In the genomic region with DNA sequence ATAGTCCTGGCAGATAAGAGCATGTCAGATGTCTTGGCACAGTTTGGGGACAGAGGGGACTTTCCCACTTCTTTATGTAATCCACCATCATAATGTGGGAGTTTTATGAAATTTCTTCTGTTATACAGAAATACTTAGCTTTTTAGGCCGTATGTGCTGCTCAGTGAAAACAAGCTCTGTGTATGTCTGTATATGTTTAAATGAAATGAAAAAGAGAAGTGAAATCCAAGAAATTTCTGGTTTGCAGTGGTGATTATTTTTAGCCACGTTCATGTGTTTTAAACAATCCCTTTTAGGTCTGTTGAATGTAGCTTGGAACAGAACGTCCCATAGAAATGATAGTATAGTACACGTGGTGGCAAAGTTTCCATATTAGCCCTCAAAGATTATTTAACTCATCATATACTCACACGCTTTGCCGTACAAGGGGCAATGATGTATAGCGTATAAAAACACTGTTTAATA, we compare ENCODE assay signal across 9 cellular contexts. TPM values are rescaled to one million over a fixed set of nuclear protein-coding genes. Genes with fewer than 3 reads are reported as not detected.
DNase-seq lines count a peak whose midpoint lies in the region; ATAC-seq lines count a peak whose summit lies in the region.
"Had no signal": no experiment of that assay in that cellular context is flagged by ENCODE, and none has a peak within 500 bp of the region (broad histone marks: within the 10 kb centered on the region; RNA-seq: fewer than 3 reads in every experiment).

No MANE protein-coding gene starts in this region.

- H3K4me1 Mint-ChIP-seq in activated CD8-positive, alpha-beta memory T cell treated with anti-CD3 and anti-CD28 coated beads, Interleukin-2, amount 10 ng/mL, durations not matched to agents 7 days and 5 days: no peaks in the 10 kb centered on the region

- ATAC-seq in GM18502 (IDR thresholded peaks at IDR 0.05; ENCODE audit: poor library complexity, unreplicated experiment) (peak; percentile 65), GM21528 (IDR thresholded peaks at IDR 0.05; ENCODE audit: low FRiP score, unreplicated experiment) (peak; percentile 71), HG03520 (IDR thresholded peaks at IDR 0.05; ENCODE audit: unreplicated experiment) (peak; percentile 58)
- ATAC-seq in activated CD8-positive, alpha-beta memory T cell treated with anti-CD3 and anti-CD28 coated beads, Interleukin-2, amount 10 ng/mL, durations not matched to agents 7 days and 5 days: no peak

- peaks cover 3% of the 10 kb centered on the region for H3K27me3 Mint-ChIP-seq in activated CD8-positive, alpha-beta memory T cell treated with anti-CD3 and anti-CD28 coated beads, Interleukin-2, amount 10 ng/mL, durations not matched to agents 7 days and 5 days

- H3K4me3 Mint-ChIP-seq in activated CD8-positive, alpha-beta memory T cell treated with anti-CD3 and anti-CD28 coated beads, Interleukin-2, amount 10 ng/mL, durations not matched to agents 7 days and 5 days: no peak overlapping the region

- H3K9me3 Mint-ChIP-seq in activated CD8-positive, alpha-beta memory T cell treated with anti-CD3 and anti-CD28 coated beads, Interleukin-2, amount 10 ng/mL, durations not matched to agents 7 days and 5 days (ENCODE audit: low read depth): no peaks in the 10 kb centered on the region

- no peak overlapping the region for H3K27ac Mint-ChIP-seq in activated CD8-positive, alpha-beta memory T cell treated with anti-CD3 and anti-CD28 coated beads, Interleukin-2, amount 10 ng/mL, durations not matched to agents 7 days and 5 days

- no peaks in the 10 kb centered on the region for H3K36me3 Mint-ChIP-seq in activated CD8-positive, alpha-beta memory T cell treated with anti-CD3 and anti-CD28 coated beads, Interleukin-2, amount 10 ng/mL, durations not matched to agents 7 days and 5 days

- CTCF ChIA-PET in activated CD8-positive, alpha-beta memory T cell treated with anti-CD3 and anti-CD28 coated beads, Interleukin-2, amount 10 ng/mL, durations not matched to agents 7 days and 5 days (lab: Charles Lee): interaction anchor here (1.1 kb wide), 1 partner anchor 12 kb away, joined by 3 read pairs; no protein-coding TSS in a partner anchor

- peak; percentile 65 for DNase-seq in medulla oblongata (ENCODE audit: extremely low spot score)
- DNase-seq in kidney tubule cell (ENCODE audit: low spot score): no peak
- no peak for DNase-seq in ureter (ENCODE audit: low spot score)
- DNase-seq in kidney glomerular epithelial cell (lab: John Stamatoyannopoulos, UW): no peak
- DNase-seq in activated CD8-positive, alpha-beta memory T cell treated with anti-CD3 and anti-CD28 coated beads, Interleukin-2, amount 10 ng/mL, durations not matched to agents 7 days and 5 days: no peak
- DNase-seq: activated CD4-positive, alpha-beta T cell treated with anti-CD3 and anti-CD28 coated beads, Interleukin-2, amount 50 U/mL, for 4 hours had no signal

RNA-seq across cellular contexts. Expression of gene GAB1, which starts 41.0 kb away (rescaled TPM):
- total RNA-seq in ureter: 42.4 TPM
- total RNA-seq in activated CD8-positive, alpha-beta memory T cell treated with anti-CD3 and anti-CD28 coated beads, Interleukin-2, amount 10 ng/mL, durations not matched to agents 7 days and 5 days: under 1 TPM; 0.55 to 0.91 TPM

Comparison
In these comparisons a context has a peak if more than half of its experiments do, and no peak if none do; other contexts are left out.
1. RNA of gene GAB1, which starts 41.0 kb away (total RNA-seq): 42.4 TPM in ureter (single experiment); 0.55 to 0.91 TPM in activated CD8-positive, alpha-beta memory T cell treated with anti-CD3 and anti-CD28 coated beads, Interleukin-2, amount 10 ng/mL, durations not matched to agents 7 days and 5 days; every median in the first group is over 10 times any median in the second.